In the genomic region with DNA sequence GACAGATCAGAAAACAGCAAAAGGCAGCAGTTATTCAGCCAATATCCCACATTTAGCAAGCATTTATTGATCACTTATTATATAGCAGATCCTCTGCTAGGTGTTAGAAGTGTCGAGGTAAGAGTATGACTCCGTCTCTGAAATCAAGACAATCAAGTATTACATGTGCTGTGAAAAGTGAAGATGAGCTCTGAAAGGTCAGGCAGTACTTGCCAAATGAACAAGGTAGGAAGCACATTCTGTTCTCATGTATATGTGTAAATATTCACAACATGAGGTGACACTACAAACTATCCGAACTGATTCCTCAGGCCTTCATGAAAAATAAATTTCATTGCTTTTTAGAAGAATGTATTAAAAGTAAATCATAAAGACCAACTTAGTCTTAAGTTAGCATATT, we compare ENCODE assay signal across 24 cellular contexts. TPM values are rescaled to one million over a fixed set of nuclear protein-coding genes. Genes with fewer than 3 reads are reported as not detected.
DNase-seq lines count a peak whose midpoint lies in the region; ATAC-seq, FAIRE-seq and TF ChIP-seq lines count a peak whose summit lies in the region.
"Had no signal": no experiment of that assay in that cellular context is flagged by ENCODE, and none has a peak within 500 bp of the region (broad histone marks: within the 10 kb centered on the region; RNA-seq: fewer than 3 reads in every experiment).

No MANE protein-coding gene starts in this region.

- no peaks in the 10 kb centered on the region for H3K79me2 ChIP-seq in Karpas-422 (ENCODE audit: low read length)
- H3K79me2 ChIP-seq in astrocyte (ENCODE audit: insufficient read depth, low read length), result no peaks in the 10 kb centered on the region

- in situ Hi-C loops in gastrocnemius medialis (cut with MboI; ENCODE audit: low sequenced_read_pairs in 4 of 4), result no loop called here

- H3K9me2 ChIP-seq in Karpas-422 (replicated peaks; ENCODE audit: insufficient read depth, low read length), result no peaks in the 10 kb centered on the region

- no peak overlapping the region for H3K27ac ChIP-seq in Karpas-422 (ENCODE audit: low read length)
- no peak overlapping the region for H3K27ac ChIP-seq in astrocyte (ENCODE audit: low read depth, low read length)
- H3K27ac ChIP-seq in gastrocnemius medialis, result peak overlapping the region; percentile 73 to 85 (median 82)
- H3K27ac ChIP-seq: 22Rv1, GM23248 had no signal

- peaks cover 4% of the 10 kb centered on the region for H3K27me3 Mint-ChIP-seq in astrocyte (ENCODE audit: low read depth, unreplicated experiment)
- H3K27me3 Mint-ChIP-seq: CD4-positive, alpha-beta memory T cell had no signal

- peak; percentile 75 for FAIRE-seq in astrocyte (lab: Jason Lieb, UNC)
- FAIRE-seq: A204.1, GM12891, GM18507, H54 had no signal

- peak; percentile 59 to 68 for ATAC-seq in gastrocnemius medialis
- no peak for ATAC-seq in GM21786 (IDR thresholded peaks at IDR 0.05; ENCODE audit: unreplicated experiment)

- no peak overlapping the region for H2AFZ ChIP-seq in Karpas-422 (ENCODE audit: low read length)
- no peak overlapping the region for H2AFZ ChIP-seq in astrocyte (ENCODE audit: low read depth, low read length)
- H2AFZ ChIP-seq: GM23248 had no signal

- no peaks in the 10 kb centered on the region for H3K36me3 ChIP-seq in Karpas-422 (ENCODE audit: insufficient read depth, low read length)
- no peaks in the 10 kb centered on the region for H3K36me3 ChIP-seq in astrocyte (ENCODE audit: insufficient read depth, low read length)
- no peaks in the 10 kb centered on the region for H3K36me3 ChIP-seq in gastrocnemius medialis
- H3K36me3 ChIP-seq: HAP-1 had no signal

- H3K27ac Mint-ChIP-seq in astrocyte (ENCODE audit: unreplicated experiment), result no peak overlapping the region
- H3K27ac Mint-ChIP-seq: CD4-positive, alpha-beta memory T cell; HFFc6 had no signal

- intact Hi-C loops in gastrocnemius medialis (cut with DNase I; ENCODE audit: low total_unique reads), result no loop called here

- H3K4me3 Mint-ChIP-seq in astrocyte (ENCODE audit: unreplicated experiment), result no peak overlapping the region
- H3K4me3 Mint-ChIP-seq: CD4-positive, alpha-beta memory T cell; HFFc6 had no signal

- DNase-seq in NCI-H748 (lab: John Stamatoyannopoulos, UW; ENCODE audit: unreplicated experiment), result peak; percentile 17
- DNase-seq in NCI-H748 treated with DMSO at 0.1 percent for 48 hours (lab: John Stamatoyannopoulos, UW), result no peak
- DNase-seq in Karpas-422, result peak; percentile 31
- DNase-seq in astrocyte (ENCODE audit: low read depth), result no peak
- no peak for DNase-seq in gastrocnemius medialis
- DNase-seq in NCI-H2029 treated with DMSO at 0.1 percent for 48 hours (lab: John Stamatoyannopoulos, UW), result no peak
- DNase-seq in T1000 (lab: John Stamatoyannopoulos, UW), result no peak
- DNase-seq: C1 segment of cervical spinal cord; Calu3; CD4-positive, alpha-beta memory T cell; DMS53; DMS79 treated with DMSO at 0.1 percent for 48 hours; GF-D8; GM23248; HFFc6 had no signal

- H3K9me3 Mint-ChIP-seq in astrocyte (ENCODE audit: unreplicated experiment), result no peaks in the 10 kb centered on the region
- H3K9me3 Mint-ChIP-seq: CD4-positive, alpha-beta memory T cell; HFFc6 had no signal

- TF ChIP-seq POLR2A in gastrocnemius medialis (IDR thresholded peaks at IDR 0.05), result no peak

- H3K36me3 Mint-ChIP-seq in astrocyte (ENCODE audit: low read depth, unreplicated experiment), result no peaks in the 10 kb centered on the region
- H3K36me3 Mint-ChIP-seq: CD4-positive, alpha-beta memory T cell had no signal

- H3K4me1 ChIP-seq in Karpas-422 (ENCODE audit: low read length), result no peaks in the 10 kb centered on the region
- H3K4me1 ChIP-seq in astrocyte (ENCODE audit: insufficient read depth, low read length), result no peaks in the 10 kb centered on the region
- peaks cover 13 to 22% of the 10 kb centered on the region in 2 donors for H3K4me1 ChIP-seq in gastrocnemius medialis
- H3K4me1 ChIP-seq: HAP-1 had no signal

- H4K20me1 ChIP-seq in Karpas-422 (ENCODE audit: insufficient read depth, low read depth, low read length) (no peaks in the 10 kb centered on the region), astrocyte (ENCODE audit: insufficient read depth, low read length) (no peaks in the 10 kb centered on the region)

- no peak for TF ChIP-seq CTCF in astrocyte (IDR thresholded peaks at IDR 0.05; ENCODE audit: insufficient read depth, low read depth, low read length)
- TF ChIP-seq CTCF in gastrocnemius medialis (IDR thresholded peaks at IDR 0.05 in 4 of 5, conservative IDR thresholded peaks at IDR 0.05 in 1 of 5), result no peak

- H3K9ac ChIP-seq in Karpas-422 (ENCODE audit: low read length) (no peak overlapping the region), astrocyte (ENCODE audit: low read length) (no peak overlapping the region)
- H3K9ac ChIP-seq: GM23248 had no signal

- no peaks in the 10 kb centered on the region for H3K4me1 Mint-ChIP-seq in astrocyte (ENCODE audit: low read depth, unreplicated experiment)

- H3K9me3 ChIP-seq in Karpas-422 (ENCODE audit: low read length) (no peaks in the 10 kb centered on the region), astrocyte (ENCODE audit: insufficient read depth, low read depth, low read length) (no peaks in the 10 kb centered on the region), gastrocnemius medialis (no peaks in the 10 kb centered on the region)
- H3K9me3 ChIP-seq: HAP-1 had no signal

- H3K27me3 ChIP-seq in Karpas-422 (ENCODE audit: low read length), result no peaks in the 10 kb centered on the region
- H3K27me3 ChIP-seq in astrocyte (ENCODE audit: insufficient read depth, low read length), result no peaks in the 10 kb centered on the region
- H3K27me3 ChIP-seq in gastrocnemius medialis, result no peaks in the 10 kb centered on the region

- H3K4me3 ChIP-seq in Karpas-422 (ENCODE audit: low read length) (no peak overlapping the region), astrocyte (ENCODE audit: insufficient read depth, low read depth, low read length) (no peak overlapping the region), gastrocnemius medialis (no peak overlapping the region)
- H3K4me3 ChIP-seq: GM23248, HAP-1 had no signal

- H3K4me2 ChIP-seq in Karpas-422 (ENCODE audit: low read depth, low read length, poor library complexity, severe bottlenecking) (no peak overlapping the region), astrocyte (ENCODE audit: low read length) (no peak overlapping the region)

RNA-seq across cellular contexts. Expression of a gene that starts 15.3 kb away (rescaled TPM):
- not detected in 2 replicates for total RNA-seq in Karpas-422 (2014; rRNA removed; shearing (Covaris generic); ENCODE audit: low replicate concordance)
- not detected in 2 replicates for total RNA-seq in astrocyte
- total RNA-seq in gastrocnemius medialis, result 10 to 100 TPM in 1 of 4 donors, 1 to 10 TPM in 3; 2.3 to 20.4 (median 4.7) TPM
- total RNA-seq: Calu3; CD4-positive, alpha-beta memory T cell; Daoy; G401; GM23248; HFFc6 had no signal

Comparison
In these comparisons a context has a peak if more than half of its experiments do, and no peak if none do; other contexts are left out.
1. DNase-seq: peak in NCI-H748 (single experiment) and Karpas-422 (single experiment); none in NCI-H748 treated with DMSO at 0.1 percent for 48 hours (single experiment), astrocyte (single experiment), gastrocnemius medialis (0 of 2), NCI-H2029 treated with DMSO at 0.1 percent for 48 hours (single experiment) and T1000 (single experiment).
2. H3K27ac ChIP-seq: peak in gastrocnemius medialis (4 of 4); none in Karpas-422 (single experiment) and astrocyte (single experiment).